24 cellular contexts compared by ENCODE assay signal in genomic region chr13:112771877-112772538, GRCh38.
DNase-seq lines count a peak whose midpoint lies in the region; ATAC-seq and TF ChIP-seq lines count a peak whose summit lies in the region.
"Had no signal": no experiment of that assay in that cellular context is flagged by ENCODE, and none has a peak within 500 bp of the region (broad histone marks: within the 10 kb centered on the region; RNA-seq: fewer than 3 reads in every experiment).

No MANE protein-coding gene starts in this region.

- peak overlapping the region; percentile 48 for H3K4me3 Mint-ChIP-seq in glutamatergic neuron (ENCODE audit: unreplicated experiment)
- H3K4me3 Mint-ChIP-seq: activated B cell treated with CpG ODN at 0.5 μM for 24 hours; activated CD4-positive, alpha-beta memory T cell treated with anti-CD3 and anti-CD28 coated beads, Interleukin-2, amount 10 ng/mL, durations not matched to agents 7 days and 5 days; dendritic cell treated with granulocyte-macrophage colony-stimulating factor and Interleukin-4, amounts not matched to agents 40 ng/mL and 50 ng/mL, for 4 days; GM23338 had no signal

- H3K9me3 Mint-ChIP-seq in glutamatergic neuron (ENCODE audit: unreplicated experiment), result peaks cover 11% of the 10 kb centered on the region
- H3K9me3 Mint-ChIP-seq: activated B cell treated with CpG ODN at 0.5 μM for 24 hours; activated CD4-positive, alpha-beta memory T cell treated with anti-CD3 and anti-CD28 coated beads, Interleukin-2, amount 10 ng/mL, durations not matched to agents 7 days and 5 days; dendritic cell treated with granulocyte-macrophage colony-stimulating factor and Interleukin-4, amounts not matched to agents 40 ng/mL and 50 ng/mL, for 4 days; GM23338 had no signal

- DNase-seq in DMS79 treated with DMSO at 0.1 percent for 48 hours (lab: John Stamatoyannopoulos, UW) (peak; percentile 93), NCI-H1048 (lab: John Stamatoyannopoulos, UW) (peak; percentile 51), glutamatergic neuron (no peak), retina (peak; percentile 9), T1000 (lab: John Stamatoyannopoulos, UW) (no peak), esophagus squamous epithelium (lab: John Stamatoyannopoulos, UW) (no peak)
- DNase-seq: activated B cell treated with CpG ODN at 0.5 μM for 24 hours; activated CD4-positive, alpha-beta memory T cell treated with anti-CD3 and anti-CD28 coated beads, Interleukin-2, amount 10 ng/mL, durations not matched to agents 7 days and 5 days; activated gamma-delta T cell treated with Interleukin-2 at 50 U/mL for 16 hours; activated T-cell treated with anti-CD3 and anti-CD28 coated beads for 4 hours; CD8-positive, alpha-beta memory T cell; DND-41; NCI-H1417; NCI-H226; NK-92 treated with Interleukin-12 subunit alpha and Interleukin-12 subunit beta, amount 100 ng/mL, for 24 hours; SK-N-SH; stimulated activated CD4-positive, alpha-beta T cell treated with anti-CD3 and anti-CD28 coated beads, Interleukin-2, amount 100 ng/mL, for 24 hours; stimulated activated naive CD4-positive, alpha-beta T cell; transverse colon had no signal

- no peak overlapping the region for H3K27ac Mint-ChIP-seq in glutamatergic neuron (ENCODE audit: unreplicated experiment)
- H3K27ac Mint-ChIP-seq: activated B cell treated with CpG ODN at 0.5 μM for 24 hours; activated CD4-positive, alpha-beta memory T cell treated with anti-CD3 and anti-CD28 coated beads, Interleukin-2, amount 10 ng/mL, durations not matched to agents 7 days and 5 days; GM23338 had no signal

- H3K4me1 Mint-ChIP-seq in glutamatergic neuron (ENCODE audit: low read depth, unreplicated experiment), result peaks cover 49% of the 10 kb centered on the region

- no peaks in the 10 kb centered on the region for H3K9me3 ChIP-seq in esophagus squamous epithelium
- H3K9me3 ChIP-seq: Peyer's patch, SK-N-SH, transverse colon had no signal

- intact Hi-C loops in esophagus squamous epithelium (cut with DNase I), result no loop called here

- H3K27me3 ChIP-seq in esophagus squamous epithelium, result no peaks in the 10 kb centered on the region
- H3K27me3 ChIP-seq: Peyer's patch, transverse colon had no signal

- H3K36me3 ChIP-seq in esophagus squamous epithelium, result no peaks in the 10 kb centered on the region
- H3K36me3 ChIP-seq: Peyer's patch, transverse colon had no signal

- peaks cover 18% of the 10 kb centered on the region for H3K27me3 Mint-ChIP-seq in glutamatergic neuron (ENCODE audit: unreplicated experiment)
- H3K27me3 Mint-ChIP-seq: activated B cell treated with CpG ODN at 0.5 μM for 24 hours; activated CD4-positive, alpha-beta memory T cell treated with anti-CD3 and anti-CD28 coated beads, Interleukin-2, amount 10 ng/mL, durations not matched to agents 7 days and 5 days; CD8-positive, alpha-beta memory T cell; dendritic cell treated with granulocyte-macrophage colony-stimulating factor and Interleukin-4, amounts not matched to agents 40 ng/mL and 50 ng/mL, for 4 days had no signal

- TF ChIP-seq CTCF in glutamatergic neuron (IDR thresholded peaks at IDR 0.05; ENCODE audit: partially characterized antibody, unreplicated experiment) (no peak), esophagus squamous epithelium (IDR thresholded peaks at IDR 0.05) (no peak)

- no peak overlapping the region for H3K27ac ChIP-seq in esophagus squamous epithelium
- H3K27ac ChIP-seq: parathyroid adenoma, Peyer's patch, transverse colon had no signal

- H3K4me3 ChIP-seq in esophagus squamous epithelium, result no peak overlapping the region
- H3K4me3 ChIP-seq: GM23338, Peyer's patch, transverse colon had no signal

- H3K4me1 ChIP-seq in esophagus squamous epithelium, result peaks cover 0 to 22% (median 3%) of the 10 kb centered on the region in 3 donors
- H3K4me1 ChIP-seq: parathyroid adenoma had no signal

- peaks cover 4% of the 10 kb centered on the region for H3K36me3 Mint-ChIP-seq in glutamatergic neuron (ENCODE audit: unreplicated experiment)

- no peak for ATAC-seq in HG03460 (IDR thresholded peaks at IDR 0.05; ENCODE audit: unreplicated experiment)
- ATAC-seq: GM23338 had no signal

- 88 to 90% methylated on average over 18 of the region's 18 CpGs for WGBS in esophagus squamous epithelium, 2 donors

- no peak for TF ChIP-seq POLR2A in esophagus squamous epithelium (IDR thresholded peaks at IDR 0.05)

Comparison
In these comparisons a context has a peak if more than half of its experiments do, and no peak if none do; other contexts are left out.
1. DNase-seq: peak in DMS79 treated with DMSO at 0.1 percent for 48 hours (single experiment), NCI-H1048 (single experiment) and retina (single experiment); none in glutamatergic neuron (single experiment), T1000 (single experiment) and esophagus squamous epithelium (single experiment).